ENCODE assay signal across 1 cellular context in the genomic region with DNA sequence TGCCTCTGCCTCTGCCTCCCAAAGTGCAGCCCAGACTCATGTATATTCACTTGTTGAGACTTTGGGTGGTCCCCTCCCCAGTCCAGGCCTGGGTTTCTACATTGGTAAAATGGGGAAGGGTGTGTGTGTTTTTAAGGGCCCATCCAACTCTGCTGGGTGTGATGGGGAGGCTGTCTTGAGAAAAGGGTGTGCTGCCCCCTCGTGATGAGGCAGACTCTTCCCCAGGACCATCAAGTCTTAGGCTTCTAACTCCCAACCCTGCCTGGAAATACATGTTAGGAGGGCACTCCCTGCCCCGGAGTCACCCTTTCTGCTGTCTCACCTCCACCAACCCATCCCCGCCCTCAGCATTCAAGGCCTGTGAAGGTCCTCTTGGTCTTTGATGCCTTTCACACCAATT.
TF ChIP-seq lines count a peak whose summit lies in the region.

No MANE protein-coding gene starts in this region.

TF ChIP-seq in K562, 482 proteins besides CTCF, POLR2A, EP300 and RAD21:
- TF ChIP-seq SMC3 (conservative IDR thresholded peaks at IDR 0.05; ENCODE audit: insufficient read depth, low read depth, low read length) (0 out of 2 replicates have a peak, but pooled peaks have one; percentile 29), STAG1 (CRISPR knock-in tag; IDR thresholded peaks at IDR 0.05; ENCODE audit: borderline replicate concordance) (0 out of 2 replicates have a peak, but pooled peaks have one; percentile 28), TSC22D4 (tag; IDR thresholded peaks at IDR 0.05) (no peak), FOXJ2 (tag; IDR thresholded peaks at IDR 0.05) (no peak), ZNF347 (CRISPR knock-in tag; IDR thresholded peaks at IDR 0.05; ENCODE audit: low read depth) (no peak), HSF4 (CRISPR knock-in tag; IDR thresholded peaks at IDR 0.05; ENCODE audit: borderline replicate concordance) (no peak), TAF7 (tag; IDR thresholded peaks at IDR 0.05) (no peak), ZNF274 (IDR thresholded peaks at IDR 0.05; ENCODE audit: borderline replicate concordance, low read depth, low read length) (no peak)
- TF ChIP-seq, protein P1, sequence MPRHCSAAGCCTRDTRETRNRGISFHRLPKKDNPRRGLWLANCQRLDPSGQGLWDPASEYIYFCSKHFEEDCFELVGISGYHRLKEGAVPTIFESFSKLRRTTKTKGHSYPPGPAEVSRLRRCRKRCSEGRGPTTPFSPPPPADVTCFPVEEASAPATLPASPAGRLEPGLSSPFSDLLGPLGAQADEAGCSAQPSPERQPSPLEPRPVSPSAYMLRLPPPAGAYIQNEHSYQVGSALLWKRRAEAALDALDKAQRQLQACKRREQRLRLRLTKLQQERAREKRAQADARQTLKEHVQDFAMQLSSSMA (CRISPR knock-in tag; IDR thresholded peaks at IDR 0.05), result no peak
